ENCODE assay signal across 8 cellular contexts in genomic region chr15:74615313-74616019, GRCh38. TPM values are rescaled to one million over a fixed set of nuclear protein-coding genes. Genes with fewer than 3 reads are reported as not detected.
DNase-seq lines count a peak whose midpoint lies in the region; ATAC-seq and TF ChIP-seq lines count a peak whose summit lies in the region.

CLK3 (plus strand) TSS chr15:74615836; CDS start chr15:74619197, 3,361 bp downstream.

- intact Hi-C loops in T-helper 1 cell treated with Interleukin-12 subunit alpha and Interleukin-12 subunit beta and Interleukin-4 antibody, amounts not matched to agents 30 ng/mL and 1 ng/mL, for 36 hours (cut with micrococcal nuclease), result loop anchor here (1.0 to 10.0 kb wide), 7 partner anchors 17 to 621 kb away; partner anchors contain the start of genes ARID3B, C15orf39, EDC3 and PML
- intact Hi-C loops in left cardiac atrium (cut with DNase I), result loop anchor here in 1 of 2 donors (10.0 kb wide), 1 partner anchor 151 kb away; the partner anchor contains the start of gene UBL7
- intact Hi-C loops in prostate gland (cut with DNase I), result loop anchor here (1.0 to 10.0 kb wide), 4 partner anchors 17 to 621 kb away; partner anchors contain the start of genes ARID3B, PML, STOML1 and UBL7

- ATAC-seq in HG02870 (IDR thresholded peaks at IDR 0.05; ENCODE audit: unreplicated experiment) (peak; percentile 68), left cardiac atrium (peak; percentile 90 to 91)

- in situ Hi-C loops in GM13977 (cut with MboI; ENCODE audit: low pct_unique_long_range_greater_than_20kb, low sequenced_read_pairs, unreplicated experiment), result no loop called here

- H3K36me3 ChIP-seq in prostate gland, result peaks cover 0 to 5% of the 10 kb centered on the region in 2 donors

- WGBS in prostate gland, result under 1% methylated on average over 70 of the region's 94 CpGs

- peak within 1 kb of the TSS; percentile 95 to 96 for H3K27ac ChIP-seq in prostate gland

- no peak for TF ChIP-seq CTCF in GM13977 (IDR thresholded peaks at IDR 0.05; ENCODE audit: extremely low read depth, insufficient read depth, missing control alignments)
- TF ChIP-seq CTCF in prostate gland (IDR thresholded peaks at IDR 0.05), result peak in 1 of 4 experiments; percentile 11

- peaks cover 15% of the 10 kb centered on the region for H3K4me1 ChIP-seq in prostate gland (replicated peaks)

- H3K9me3 ChIP-seq in prostate gland, result no peaks in the 10 kb centered on the region

- no peaks in the 10 kb centered on the region for H3K27me3 ChIP-seq in prostate gland (replicated peaks; ENCODE audit: insufficient read depth)

- TF ChIP-seq POLR2A in prostate gland (IDR thresholded peaks at IDR 0.05), result peak; percentile 86

- H3K4me3 ChIP-seq in prostate gland, result peak within 1 kb of the TSS; percentile 98 to 100

- DNase-seq in GM13977 (ENCODE audit: low spot score) (peak; percentile 100), NCI-H1694 (lab: John Stamatoyannopoulos, UW) (peak; percentile 73), amniotic epithelial cell (ENCODE audit: low read depth) (peak; percentile 85), left cardiac atrium (peak; percentile 97), prostate gland (ENCODE audit: low spot score) (peak; percentile 95), ureter (ENCODE audit: low spot score) (peak; percentile 96)

RNA-seq across cellular contexts. Expression of gene CLK3, which starts in this region (rescaled TPM):
- total RNA-seq in T-helper 1 cell treated with Interleukin-12 subunit alpha and Interleukin-12 subunit beta and Interleukin-4 antibody, amounts not matched to agents 30 ng/mL and 1 ng/mL, for 36 hours, result 102 and 109 TPM in 2 replicates
- total RNA-seq in left cardiac atrium, result 10 to 100 TPM; 44.2 to 44.3 TPM
- 100 to 1,000 TPM; 140 to 180 TPM for total RNA-seq in prostate gland
- total RNA-seq in ureter, result 82.2 TPM

Comparison
In these comparisons a context has a peak if more than half of its experiments do, and no peak if none do; other contexts are left out.
1. Peak in every context shown above with its lines: DNase-seq, ATAC-seq, H3K4me3 ChIP-seq and H3K27ac ChIP-seq.